In genomic region chr2:157194097-157194688, GRCh38 we compare ENCODE assay signal across 9 cellular contexts.
A peak's percentile ranks its signal among the peaks of the same experiment; 100 is the strongest.
DNase-seq lines count a peak whose midpoint lies in the region; ATAC-seq and TF ChIP-seq lines count a peak whose summit lies in the region.
"Had no signal": no experiment of that assay in that cellular context is flagged by ENCODE, and none has a peak within 500 bp of the region (broad histone marks: within the 10 kb centered on the region; RNA-seq: fewer than 3 reads in every experiment).

No MANE protein-coding gene starts in this region.

- WGBS in mesenchymal stem cell = no CpG with 5 or more reads among the region's 2 CpGs

- H3K9me3 Mint-ChIP-seq in activated CD4-positive, alpha-beta T cell treated with anti-CD3 and anti-CD28 coated beads for 36 hours (ENCODE audit: low read depth) = no peaks in the 10 kb centered on the region
- H3K9me3 Mint-ChIP-seq: central memory CD8-positive, alpha-beta T cell had no signal

- H3K4me3 ChIP-seq in HL-60 (replicated peaks; ENCODE audit: insufficient read depth, low read length) (no peak overlapping the region), PC-3 (ENCODE audit: low read length) (no peak overlapping the region), mesenchymal stem cell (ENCODE audit: insufficient read depth in 1 of 2, low read depth in 1 of 2, low read length in 2 of 2) (no peak overlapping the region)

- TF ChIP-seq CTCF in HL-60 (IDR thresholded peaks at IDR 0.05; ENCODE audit: insufficient read depth, low read length) (peak; percentile 32), PC-3 (conservative IDR thresholded peaks at IDR 0.05; ENCODE audit: low read depth, low read length) (peak; percentile 89)

- H2AK5ac ChIP-seq in mesenchymal stem cell (ENCODE audit: low read length, severe bottlenecking) = no peak overlapping the region

- H3K27ac ChIP-seq in HL-60 (replicated peaks) (no peak overlapping the region), PC-3 (ENCODE audit: low read length) (no peak overlapping the region), mesenchymal stem cell (ENCODE audit: low read length, poor library complexity, severe bottlenecking) (no peak overlapping the region)

- no peaks in the 10 kb centered on the region for H3K79me2 ChIP-seq in PC-3 (ENCODE audit: low read length)

- H3K4me2 ChIP-seq in PC-3 (ENCODE audit: low read length) (no peak overlapping the region), mesenchymal stem cell (ENCODE audit: low read length, poor library complexity, severe bottlenecking) (no peak overlapping the region)

- no peak overlapping the region for H3K23ac ChIP-seq in mesenchymal stem cell (ENCODE audit: low read length in 2 of 2)

- no peak overlapping the region for H4K8ac ChIP-seq in mesenchymal stem cell (ENCODE audit: low read length)

- H3K27me3 Mint-ChIP-seq in activated CD4-positive, alpha-beta T cell treated with anti-CD3 and anti-CD28 coated beads for 36 hours = peaks cover 2% of the 10 kb centered on the region

- no peaks in the 10 kb centered on the region for H3K36me3 Mint-ChIP-seq in activated CD4-positive, alpha-beta T cell treated with anti-CD3 and anti-CD28 coated beads for 36 hours (ENCODE audit: low read depth)

- H3K27ac Mint-ChIP-seq in activated CD4-positive, alpha-beta T cell treated with anti-CD3 and anti-CD28 coated beads for 36 hours = no peak overlapping the region

- H2BK5ac ChIP-seq in mesenchymal stem cell (ENCODE audit: low read depth, low read length, poor library complexity, severe bottlenecking) = no peak overlapping the region

- no peak overlapping the region for H3K18ac ChIP-seq in mesenchymal stem cell (ENCODE audit: low read depth in 1 of 2, low read length in 2 of 2)

- H3K9me3 ChIP-seq in PC-3 (ENCODE audit: low read length) = no peaks in the 10 kb centered on the region
- no peaks in the 10 kb centered on the region for H3K9me3 ChIP-seq in mesenchymal stem cell (ENCODE audit: control insufficient read depth, low read length)

- H3F3A ChIP-seq in PC-3 (ENCODE audit: low read length, unreplicated experiment) = no peaks in the 10 kb centered on the region

- CTCF ChIA-PET in activated CD4-positive, alpha-beta T cell treated with anti-CD3 and anti-CD28 coated beads for 36 hours (lab: Charles Lee) = interaction anchor here (0.6 to 2.4 kb wide), 18 partner anchors 11 to 1820 kb away, joined by 3 to 16 read pairs (median 4); no protein-coding TSS in a partner anchor
- CTCF ChIA-PET in PC-3 (lab: Charles Lee) = interaction anchor here (0.6 to 1.8 kb wide), 2 partner anchors 138 to 1124 kb away, joined by 3 to 10 read pairs; no protein-coding TSS in a partner anchor

- intact Hi-C loops in activated CD4-positive, alpha-beta T cell treated with anti-CD3 and anti-CD28 coated beads for 36 hours (cut with DNase I, micrococcal nuclease) = loop anchor here (2.0 to 10.0 kb wide), 5 partner anchors 301 to 1817 kb away; partner anchors contain the start of gene NR4A2 (in 1 of the 2)
- intact Hi-C loops in PC-3 (cut with micrococcal nuclease) = loop anchor here (1.0 to 10.0 kb wide), 8 partner anchors 111 to 1821 kb away; no protein-coding TSS in a partner anchor

- no TSS peak for BruUV-seq in PC-3 (replicated peaks; lab: Mats Ljungman, UMichigan)

- POLR2A ChIA-PET in activated CD4-positive, alpha-beta T cell treated with anti-CD3 and anti-CD28 coated beads for 36 hours (lab: Charles Lee) = no interaction called here
- POLR2A ChIA-PET in PC-3 (lab: Charles Lee; ENCODE audit: unreplicated experiment) = no interaction called here

- H3K4me1 ChIP-seq in PC-3 (ENCODE audit: insufficient read depth, low read length) = no peaks in the 10 kb centered on the region
- H3K4me1 ChIP-seq in mesenchymal stem cell (ENCODE audit: control insufficient read depth, insufficient read depth, low read depth, low read length) = no peaks in the 10 kb centered on the region

- no peaks in the 10 kb centered on the region for H3K36me3 ChIP-seq in PC-3 (ENCODE audit: low read depth, low read length)
- H3K36me3 ChIP-seq in mesenchymal stem cell (ENCODE audit: control insufficient read depth in 1 of 2, insufficient read depth in 2 of 2, low read depth in 1 of 2, low read length in 2 of 2) = no peaks in the 10 kb centered on the region

- H2BK120ac ChIP-seq in mesenchymal stem cell (ENCODE audit: low read depth, low read length) = no peak overlapping the region

- peaks cover 2% of the 10 kb centered on the region for H3K27me3 ChIP-seq in HL-60 (ENCODE audit: insufficient read depth, poor library complexity, severe bottlenecking)
- no peaks in the 10 kb centered on the region for H3K27me3 ChIP-seq in PC-3 (ENCODE audit: low read length)
- no peaks in the 10 kb centered on the region for H3K27me3 ChIP-seq in mesenchymal stem cell (ENCODE audit: control insufficient read depth in 1 of 2, insufficient read depth in 1 of 2, low read length in 2 of 2)

- H3K4me3 Mint-ChIP-seq in activated CD4-positive, alpha-beta T cell treated with anti-CD3 and anti-CD28 coated beads for 36 hours = no peak overlapping the region
- H3K4me3 Mint-ChIP-seq: central memory CD8-positive, alpha-beta T cell had no signal

- H3K9ac ChIP-seq in PC-3 (ENCODE audit: low read length) (no peak overlapping the region), mesenchymal stem cell (ENCODE audit: low read length) (peak overlapping the region; percentile 55)

- no peak overlapping the region for H2BK15ac ChIP-seq in mesenchymal stem cell (ENCODE audit: low read depth, poor library complexity, severe bottlenecking)

- no peak overlapping the region for H3K4ac ChIP-seq in mesenchymal stem cell (ENCODE audit: low read depth in 1 of 2, low read length in 2 of 2)

- H3K4me1 Mint-ChIP-seq in activated CD4-positive, alpha-beta T cell treated with anti-CD3 and anti-CD28 coated beads for 36 hours = no peaks in the 10 kb centered on the region
- H3K4me1 Mint-ChIP-seq: central memory CD8-positive, alpha-beta T cell had no signal

- H2BK12ac ChIP-seq in mesenchymal stem cell (ENCODE audit: low read length in 2 of 2) = no peak overlapping the region

- ATAC-seq in activated CD4-positive, alpha-beta T cell treated with anti-CD3 and anti-CD28 coated beads for 36 hours = peak; percentile 63
- ATAC-seq in GM21423 (IDR thresholded peaks at IDR 0.05; ENCODE audit: unreplicated experiment) (peak; percentile 69), PC-3 (peak; percentile 45)

- no peaks in the 10 kb centered on the region for H4K20me1 ChIP-seq in PC-3 (ENCODE audit: low read length)

- DNase-seq in activated CD4-positive, alpha-beta T cell treated with anti-CD3 and anti-CD28 coated beads for 36 hours = peak; percentile 21
- DNase-seq in activated CD4-positive, alpha-beta T cell treated with anti-CD3 and anti-CD28 coated beads, Interleukin-2, amount 50 U/mL, for 4 hours = no peak
- DNase-seq in HL-60 (ENCODE audit: low read depth in 1 of 2, low spot score in 1 of 2) = peak in 1 of 2 experiments; percentile 12
- DNase-seq in PC-3 = peak; percentile 79
- peak; percentile 81 for DNase-seq in dedifferentiated amniotic fluid mesenchymal stem cell (ENCODE audit: extremely low spot score)
- peak; percentile 67 for DNase-seq in mesenchymal stem cell
- DNase-seq in activated T-cell treated with anti-CD3 and anti-CD28 coated beads for 4 hours = no peak

- no peaks in the 10 kb centered on the region for H3K79me1 ChIP-seq in mesenchymal stem cell (replicated peaks; ENCODE audit: low read length, poor library complexity, severe bottlenecking)

- no peak overlapping the region for H3K14ac ChIP-seq in mesenchymal stem cell (ENCODE audit: low read length in 2 of 2)

- no peak overlapping the region for H4K91ac ChIP-seq in mesenchymal stem cell (ENCODE audit: low read length)

- no peaks in the 10 kb centered on the region for H3K9me2 ChIP-seq in PC-3 (replicated peaks; ENCODE audit: low read length)

- H2AFZ ChIP-seq in PC-3 (ENCODE audit: low read length) (peak overlapping the region; percentile 55), mesenchymal stem cell (ENCODE audit: low read depth, low read length) (no peak overlapping the region)

Comparison
In these comparisons a context has a peak if more than half of its experiments do, and no peak if none do; other contexts are left out.
1. DNase-seq: peak in activated CD4-positive, alpha-beta T cell treated with anti-CD3 and anti-CD28 coated beads for 36 hours (single experiment), PC-3 (single experiment), dedifferentiated amniotic fluid mesenchymal stem cell (single experiment) and mesenchymal stem cell (single experiment); none in activated CD4-positive, alpha-beta T cell treated with anti-CD3 and anti-CD28 coated beads, Interleukin-2, amount 50 U/mL, for 4 hours (0 of 2) and activated T-cell treated with anti-CD3 and anti-CD28 coated beads for 4 hours (single experiment).
2. Peak in every context shown above with its lines, with median percentiles within 50 percentile points of each other: ATAC-seq.